1 cellular context compared by ENCODE assay signal in the genomic region with DNA sequence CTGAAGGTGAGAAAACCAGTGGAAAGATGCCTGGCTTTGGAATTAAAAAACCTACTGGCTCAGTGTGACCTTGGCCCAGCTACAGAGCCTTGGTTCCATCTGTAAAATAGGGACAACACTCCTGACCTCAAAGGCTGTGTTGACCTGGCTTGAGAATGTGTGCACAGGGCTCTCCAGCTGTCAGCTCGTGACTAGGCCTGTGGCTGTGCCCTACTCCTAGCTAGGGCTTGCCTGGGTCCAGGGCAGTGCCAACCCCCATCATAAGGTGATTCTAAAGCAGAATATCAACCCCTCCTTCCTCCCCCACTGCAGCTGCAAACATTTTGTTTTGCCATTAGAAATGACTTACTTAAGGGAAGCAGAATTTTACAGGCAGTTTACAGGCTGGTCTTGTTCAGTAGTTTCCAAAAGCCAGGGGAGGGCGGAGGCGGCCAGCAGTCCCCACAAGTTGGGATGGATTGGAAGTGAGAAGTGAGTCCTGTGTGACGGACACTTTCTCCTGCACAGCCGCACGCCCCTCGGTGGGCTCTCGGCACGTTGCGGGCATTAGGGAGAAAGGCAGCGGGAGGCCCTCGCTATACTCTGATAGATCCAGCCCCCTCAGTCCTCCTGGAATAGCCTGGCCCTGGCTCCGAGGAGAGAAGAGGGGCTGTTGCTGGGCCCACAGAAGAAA.
TF ChIP-seq lines count a peak whose summit lies in the region.

No MANE protein-coding gene starts in this region.

TF ChIP-seq in SK-N-SH, 30 proteins besides CTCF, POLR2A, EP300 and RAD21 (continued from another document):
- TF ChIP-seq, protein P1, sequence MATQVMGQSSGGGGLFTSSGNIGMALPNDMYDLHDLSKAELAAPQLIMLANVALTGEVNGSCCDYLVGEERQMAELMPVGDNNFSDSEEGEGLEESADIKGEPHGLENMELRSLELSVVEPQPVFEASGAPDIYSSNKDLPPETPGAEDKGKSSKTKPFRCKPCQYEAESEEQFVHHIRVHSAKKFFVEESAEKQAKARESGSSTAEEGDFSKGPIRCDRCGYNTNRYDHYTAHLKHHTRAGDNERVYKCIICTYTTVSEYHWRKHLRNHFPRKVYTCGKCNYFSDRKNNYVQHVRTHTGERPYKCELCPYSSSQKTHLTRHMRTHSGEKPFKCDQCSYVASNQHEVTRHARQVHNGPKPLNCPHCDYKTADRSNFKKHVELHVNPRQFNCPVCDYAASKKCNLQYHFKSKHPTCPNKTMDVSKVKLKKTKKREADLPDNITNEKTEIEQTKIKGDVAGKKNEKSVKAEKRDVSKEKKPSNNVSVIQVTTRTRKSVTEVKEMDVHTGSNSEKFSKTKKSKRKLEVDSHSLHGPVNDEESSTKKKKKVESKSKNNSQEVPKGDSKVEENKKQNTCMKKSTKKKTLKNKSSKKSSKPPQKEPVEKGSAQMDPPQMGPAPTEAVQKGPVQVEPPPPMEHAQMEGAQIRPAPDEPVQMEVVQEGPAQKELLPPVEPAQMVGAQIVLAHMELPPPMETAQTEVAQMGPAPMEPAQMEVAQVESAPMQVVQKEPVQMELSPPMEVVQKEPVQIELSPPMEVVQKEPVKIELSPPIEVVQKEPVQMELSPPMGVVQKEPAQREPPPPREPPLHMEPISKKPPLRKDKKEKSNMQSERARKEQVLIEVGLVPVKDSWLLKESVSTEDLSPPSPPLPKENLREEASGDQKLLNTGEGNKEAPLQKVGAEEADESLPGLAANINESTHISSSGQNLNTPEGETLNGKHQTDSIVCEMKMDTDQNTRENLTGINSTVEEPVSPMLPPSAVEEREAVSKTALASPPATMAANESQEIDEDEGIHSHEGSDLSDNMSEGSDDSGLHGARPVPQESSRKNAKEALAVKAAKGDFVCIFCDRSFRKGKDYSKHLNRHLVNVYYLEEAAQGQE (IDR thresholded peaks at IDR 0.05; ENCODE audit: low read depth, low read length): no peak
- TF ChIP-seq TEAD4 (IDR thresholded peaks at IDR 0.05; ENCODE audit: borderline replicate concordance, insufficient read depth): no peak
- no peak for TF ChIP-seq TAF1 (IDR thresholded peaks at IDR 0.05; ENCODE audit: borderline replicate concordance, low read depth, low read length)
- no peak for TF ChIP-seq FOSL2 (IDR thresholded peaks at IDR 0.05; ENCODE audit: borderline replicate concordance, low read depth)
- no peak for TF ChIP-seq NFIC (IDR thresholded peaks at IDR 0.05; ENCODE audit: borderline replicate concordance)
